Comparison of ENCODE assay signal across 17 cellular contexts in genomic region chr2:80896576-80896975, GRCh38.
A peak's percentile ranks its signal among the peaks of the same experiment; 100 is the strongest.
DNase-seq lines count a peak whose midpoint lies in the region; ATAC-seq and TF ChIP-seq lines count a peak whose summit lies in the region.
"Had no signal": no experiment of that assay in that cellular context is flagged by ENCODE, and none has a peak within 500 bp of the region (broad histone marks: within the 10 kb centered on the region; RNA-seq: fewer than 3 reads in every experiment).

No MANE protein-coding gene starts in this region.

- H4K20me1 ChIP-seq in GM23338 (replicated peaks; ENCODE audit: insufficient read depth) = no peaks in the 10 kb centered on the region

- no peak overlapping the region for H2AFZ ChIP-seq in GM23338

- TF ChIP-seq CTCF in GM23338 (conservative IDR thresholded peaks at IDR 0.05; ENCODE audit: low read depth in 2 of 2) = no peak
- TF ChIP-seq CTCF in WTC11 (IDR thresholded peaks at IDR 0.05) = no peak

- 0 out of 2 replicates have a peak, but pooled peaks cover 8% of the 10 kb centered on the region for H3K9me2 ChIP-seq in GM23338 (ENCODE audit: insufficient read depth)

- no peak overlapping the region for H3K4me2 ChIP-seq in GM23338
- no peak overlapping the region for H3K4me2 ChIP-seq in mesendoderm (ENCODE audit: low read length)

- H3K36me3 ChIP-seq in GM23338 (ENCODE audit: insufficient read depth) (no peaks in the 10 kb centered on the region), mesendoderm (ENCODE audit: control insufficient read depth, insufficient read depth, low read length) (no peaks in the 10 kb centered on the region)

- no peaks in the 10 kb centered on the region for H3K9me3 Mint-ChIP-seq in GM23338
- 0 out of 2 replicates have a peak, but pooled peaks cover 4% of the 10 kb centered on the region for H3K9me3 Mint-ChIP-seq in WTC11

- H3K56ac ChIP-seq in mesendoderm (ENCODE audit: low read length) = no peak overlapping the region

- H3K27me3 Mint-ChIP-seq in GM23338 (ENCODE audit: insufficient read depth, low read depth, poor library complexity) (peaks cover 2% of the 10 kb centered on the region), WTC11 (ENCODE audit: low read depth) (no peaks in the 10 kb centered on the region)
- H3K27me3 Mint-ChIP-seq: B cell; CD4-positive, alpha-beta T cell; IgD-negative memory B cell had no signal

- H3K27ac Mint-ChIP-seq in GM23338 (no peak overlapping the region), WTC11 (no peak overlapping the region)
- H3K27ac Mint-ChIP-seq: B cell; CD4-positive, alpha-beta T cell; IgD-negative memory B cell had no signal

- H2AK5ac ChIP-seq in mesendoderm (ENCODE audit: low read length) = no peak overlapping the region

- H3K36me3 Mint-ChIP-seq in GM23338 (ENCODE audit: low read depth) (no peaks in the 10 kb centered on the region), WTC11 (no peaks in the 10 kb centered on the region)
- H3K36me3 Mint-ChIP-seq: IgD-negative memory B cell had no signal

- no peak overlapping the region for H3K4ac ChIP-seq in mesendoderm (ENCODE audit: low read depth, low read length)

- H3K9ac ChIP-seq in mesendoderm (ENCODE audit: low read length) = no peak overlapping the region

- H3K27ac ChIP-seq in GM23338 (ENCODE audit: low read depth) = no peak overlapping the region
- no peak overlapping the region for H3K27ac ChIP-seq in mesendoderm (ENCODE audit: low read depth, low read length)
- H3K27ac ChIP-seq: RWPE1 had no signal

- H4K5ac ChIP-seq in mesendoderm (ENCODE audit: low read length) = no peak overlapping the region

- no peak overlapping the region for H2BK15ac ChIP-seq in mesendoderm (replicated peaks; ENCODE audit: low read depth)

- WGBS in mesendoderm (ENCODE audit: extremely low coverage, insufficient coverage, low lambda C conversion rate) = no CpG with 5 or more reads among the region's 7 CpGs

- H3K79me2 ChIP-seq in GM23338 (replicated peaks; ENCODE audit: insufficient read depth) = no peaks in the 10 kb centered on the region
- no peaks in the 10 kb centered on the region for H3K79me2 ChIP-seq in mesendoderm (ENCODE audit: control insufficient read depth, insufficient read depth, low read length)

- H2BK120ac ChIP-seq in mesendoderm (ENCODE audit: low read depth, low read length) = no peak overlapping the region

- H4K8ac ChIP-seq in mesendoderm (ENCODE audit: low read depth, low read length) = no peak overlapping the region

- H3K23ac ChIP-seq in mesendoderm (ENCODE audit: low read length) = no peak overlapping the region

- no peaks in the 10 kb centered on the region for H3K27me3 ChIP-seq in GM23338 (ENCODE audit: insufficient read depth)
- H3K27me3 ChIP-seq in mesendoderm (ENCODE audit: insufficient read depth, low read length, poor library complexity) = no peaks in the 10 kb centered on the region

- DNase-seq in GM23338 (ENCODE audit: low spot score) (peak; percentile 14), NCI-H69 (lab: John Stamatoyannopoulos, UW) (peak; percentile 23), WTC11 (ENCODE audit: low spot score) (peak; percentile 21), mesendoderm (peak; percentile 30), GM03348 (ENCODE audit: low spot score) (no peak), HuH-7.5 (ENCODE audit: low spot score) (no peak)
- DNase-seq: CD4-positive, alpha-beta T cell; DMS79; Kasumi-1; NCI-H1417 treated with DMSO at 0.1 percent for 48 hours; NCI-H2029 treated with DMSO at 0.1 percent for 48 hours; NCI-H510A; OCI-M1 had no signal

- no peak overlapping the region for H3K4me3 ChIP-seq in GM23338
- H3K4me3 ChIP-seq in mesendoderm (ENCODE audit: low read length) = no peak overlapping the region

- CTCF ChIA-PET in WTC11 (lab: Charles Lee) = no interaction called here

- H3K4me1 ChIP-seq in GM23338 (ENCODE audit: insufficient read depth) (no peaks in the 10 kb centered on the region), mesendoderm (ENCODE audit: control insufficient read depth, low read depth, low read length) (no peaks in the 10 kb centered on the region)

- POLR2A ChIA-PET in WTC11 (lab: Charles Lee) = no interaction called here

- no peak overlapping the region for H3K18ac ChIP-seq in mesendoderm (ENCODE audit: low read length)

- no peaks in the 10 kb centered on the region for H3K79me1 ChIP-seq in mesendoderm (ENCODE audit: low read length)

- H3F3A ChIP-seq in GM23338 (replicated peaks; ENCODE audit: low read depth) = no peaks in the 10 kb centered on the region

- no peak overlapping the region for H2BK5ac ChIP-seq in mesendoderm (ENCODE audit: low read length)

- H3K4me3 Mint-ChIP-seq in GM23338 (no peak overlapping the region), WTC11 (no peak overlapping the region)
- H3K4me3 Mint-ChIP-seq: B cell; CD4-positive, alpha-beta T cell; IgD-negative memory B cell had no signal

- peaks cover 5% of the 10 kb centered on the region; the same call in 2 of the 3 replicates for H3K4me1 Mint-ChIP-seq in GM23338
- H3K4me1 Mint-ChIP-seq in WTC11 = peaks cover 24% of the 10 kb centered on the region
- H3K4me1 Mint-ChIP-seq: B cell, IgD-negative memory B cell had no signal

- peak; percentile 67; the same call in 2 of the 3 replicates for ATAC-seq in GM23338
- peak; percentile 87 for ATAC-seq in WTC11
- ATAC-seq in GM18502 (IDR thresholded peaks at IDR 0.05; ENCODE audit: poor library complexity, unreplicated experiment) = no peak

TF ChIP-seq in GM23338, 12 proteins besides CTCF, POLR2A, EP300 and RAD21 (continues in another document):
- no peak for TF ChIP-seq REST (IDR thresholded peaks at IDR 0.05; ENCODE audit: unreplicated experiment)
- TF ChIP-seq EZH2phosphoT487 (IDR thresholded peaks at IDR 0.05; ENCODE audit: unreplicated experiment) = no peak
- TF ChIP-seq EZH2 (IDR thresholded peaks at IDR 0.05; ENCODE audit: low read depth, unreplicated experiment) = no peak
- no peak for TF ChIP-seq STAT1 (IDR thresholded peaks at IDR 0.05; ENCODE audit: unreplicated experiment)

TF ChIP-seq in WTC11, 78 proteins besides CTCF, POLR2A, EP300 and RAD21 (continues in another document):
- TF ChIP-seq MYBL2 (CRISPR knock-in tag; IDR thresholded peaks at IDR 0.05) (no peak), ZNF532 (CRISPR knock-in tag; IDR thresholded peaks at IDR 0.05; ENCODE audit: borderline replicate concordance) (no peak), CREM (CRISPR knock-in tag; IDR thresholded peaks at IDR 0.05) (no peak), ZNF396 (CRISPR knock-in tag; IDR thresholded peaks at IDR 0.05; ENCODE audit: borderline replicate concordance) (no peak), MLX (CRISPR knock-in tag; IDR thresholded peaks at IDR 0.05) (no peak), PREB (CRISPR knock-in tag; IDR thresholded peaks at IDR 0.05; ENCODE audit: borderline replicate concordance) (no peak)

Comparison
In these comparisons a context has a peak if more than half of its experiments do, and no peak if none do; other contexts are left out.
1. DNase-seq: peak in GM23338 (single experiment), NCI-H69 (single experiment), WTC11 (single experiment) and mesendoderm (single experiment); none in GM03348 (single experiment) and HuH-7.5 (single experiment).